8 cellular contexts compared by ENCODE assay signal in the genomic region with DNA sequence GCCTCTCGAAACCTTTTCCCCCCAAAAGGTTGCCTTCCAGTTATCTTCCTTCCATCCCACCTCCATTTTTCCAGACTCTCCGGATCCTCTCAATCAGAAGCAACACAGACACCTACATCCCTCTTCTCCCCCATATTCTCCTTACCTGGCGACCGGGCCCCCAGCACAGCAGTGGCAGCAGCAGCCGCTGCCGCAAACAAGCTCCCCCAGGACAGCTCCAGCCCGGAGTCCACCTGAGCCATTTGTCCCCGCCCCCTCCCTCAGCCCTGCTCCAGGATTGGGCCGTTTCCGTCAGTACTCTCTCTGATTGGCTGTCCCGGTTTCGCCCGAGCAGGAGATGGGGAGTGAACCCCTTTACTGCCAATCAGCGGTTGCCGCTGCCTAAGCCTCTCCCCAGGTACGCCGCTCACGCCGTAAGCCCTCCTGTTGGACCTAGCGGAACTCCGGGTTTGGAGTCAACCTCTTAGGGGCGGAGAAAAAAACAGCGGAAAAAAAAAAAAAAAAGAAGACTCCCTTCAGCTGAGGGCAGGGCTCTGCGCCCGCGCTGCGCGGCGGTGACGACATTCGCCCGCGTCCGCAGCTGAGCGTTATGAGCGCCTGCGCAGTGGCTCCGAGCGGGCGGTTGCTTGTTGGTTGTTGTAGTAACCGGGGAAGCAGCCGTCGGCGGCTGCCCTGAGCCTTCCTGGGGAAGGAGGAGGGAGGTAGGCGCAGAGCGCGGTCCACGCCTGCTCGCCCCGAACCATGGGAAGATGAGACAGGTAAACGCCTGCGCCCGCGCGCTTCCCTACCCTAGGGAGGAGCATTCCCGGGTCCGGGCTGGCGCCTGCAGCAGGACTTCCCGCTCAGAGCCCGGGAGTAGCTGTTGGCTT. TPM values are rescaled to one million over a fixed set of nuclear protein-coding genes. Genes with fewer than 3 reads are reported as not detected.
A peak's percentile ranks its signal among the peaks of the same experiment; 100 is the strongest.
DNase-seq lines count a peak whose midpoint lies in the region; TF ChIP-seq lines count a peak whose summit lies in the region.

A gene with protein sequence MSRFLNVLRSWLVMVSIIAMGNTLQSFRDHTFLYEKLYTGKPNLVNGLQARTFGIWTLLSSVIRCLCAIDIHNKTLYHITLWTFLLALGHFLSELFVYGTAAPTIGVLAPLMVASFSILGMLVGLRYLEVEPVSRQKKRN (minus strand): TSS at position 247 of the 869 bp plus-strand sequence. CDS start 3,374 bp downstream, outside the sequence.
A gene with protein sequence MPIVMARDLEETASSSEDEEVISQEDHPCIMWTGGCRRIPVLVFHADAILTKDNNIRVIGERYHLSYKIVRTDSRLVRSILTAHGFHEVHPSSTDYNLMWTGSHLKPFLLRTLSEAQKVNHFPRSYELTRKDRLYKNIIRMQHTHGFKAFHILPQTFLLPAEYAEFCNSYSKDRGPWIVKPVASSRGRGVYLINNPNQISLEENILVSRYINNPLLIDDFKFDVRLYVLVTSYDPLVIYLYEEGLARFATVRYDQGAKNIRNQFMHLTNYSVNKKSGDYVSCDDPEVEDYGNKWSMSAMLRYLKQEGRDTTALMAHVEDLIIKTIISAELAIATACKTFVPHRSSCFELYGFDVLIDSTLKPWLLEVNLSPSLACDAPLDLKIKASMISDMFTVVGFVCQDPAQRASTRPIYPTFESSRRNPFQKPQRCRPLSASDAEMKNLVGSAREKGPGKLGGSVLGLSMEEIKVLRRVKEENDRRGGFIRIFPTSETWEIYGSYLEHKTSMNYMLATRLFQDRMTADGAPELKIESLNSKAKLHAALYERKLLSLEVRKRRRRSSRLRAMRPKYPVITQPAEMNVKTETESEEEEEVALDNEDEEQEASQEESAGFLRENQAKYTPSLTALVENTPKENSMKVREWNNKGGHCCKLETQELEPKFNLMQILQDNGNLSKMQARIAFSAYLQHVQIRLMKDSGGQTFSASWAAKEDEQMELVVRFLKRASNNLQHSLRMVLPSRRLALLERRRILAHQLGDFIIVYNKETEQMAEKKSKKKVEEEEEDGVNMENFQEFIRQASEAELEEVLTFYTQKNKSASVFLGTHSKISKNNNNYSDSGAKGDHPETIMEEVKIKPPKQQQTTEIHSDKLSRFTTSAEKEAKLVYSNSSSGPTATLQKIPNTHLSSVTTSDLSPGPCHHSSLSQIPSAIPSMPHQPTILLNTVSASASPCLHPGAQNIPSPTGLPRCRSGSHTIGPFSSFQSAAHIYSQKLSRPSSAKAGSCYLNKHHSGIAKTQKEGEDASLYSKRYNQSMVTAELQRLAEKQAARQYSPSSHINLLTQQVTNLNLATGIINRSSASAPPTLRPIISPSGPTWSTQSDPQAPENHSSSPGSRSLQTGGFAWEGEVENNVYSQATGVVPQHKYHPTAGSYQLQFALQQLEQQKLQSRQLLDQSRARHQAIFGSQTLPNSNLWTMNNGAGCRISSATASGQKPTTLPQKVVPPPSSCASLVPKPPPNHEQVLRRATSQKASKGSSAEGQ (N-terminal part only) (plus strand): TSS at position 617 of the 869 bp plus-strand sequence. CDS start 1,904 bp downstream, outside the sequence.

- no peak for TF ChIP-seq CTCF in GM20000 (IDR thresholded peaks at IDR 0.05; ENCODE audit: extremely low read depth, missing control alignments)

- H3K27me3 ChIP-seq in effector memory CD4-positive, alpha-beta T cell (replicated peaks; ENCODE audit: control insufficient read depth, insufficient read depth, low read length, poor library complexity, severe bottlenecking): no peaks in the 10 kb centered on the region

- peak within 1 kb of the TSS; percentile 91 for H3K27ac ChIP-seq in effector memory CD4-positive, alpha-beta T cell (ENCODE audit: insufficient read depth, low read length, poor library complexity, severe bottlenecking)

- H3K4me3 ChIP-seq in effector memory CD4-positive, alpha-beta T cell (ENCODE audit: insufficient read depth, low read depth, low read length, poor library complexity, severe bottlenecking): peak within 1 kb of the TSS; percentile 89

- H3K9me3 ChIP-seq in effector memory CD4-positive, alpha-beta T cell (ENCODE audit: control insufficient read depth, low read length): no peaks in the 10 kb centered on the region

- CTCF ChIA-PET in activated CD8-positive, alpha-beta memory T cell treated with anti-CD3 and anti-CD28 coated beads for 36 hours (lab: Charles Lee): interaction anchor here (0.6 to 1.6 kb wide), 7 partner anchors 9 to 716 kb away, joined by 3 to 5 read pairs (median 4); no protein-coding TSS in a partner anchor

- H3K4me1 ChIP-seq in effector memory CD4-positive, alpha-beta T cell (ENCODE audit: control insufficient read depth, insufficient read depth, low read length, poor library complexity, severe bottlenecking): peaks cover 8% of the 10 kb centered on the region

- POLR2A ChIA-PET in activated CD8-positive, alpha-beta memory T cell treated with anti-CD3 and anti-CD28 coated beads for 36 hours (lab: Charles Lee): interaction anchor here (0.6 to 1.4 kb wide), 4 partner anchors 12 to 140 kb away, joined by 3 to 5 read pairs (median 4); no protein-coding TSS in a partner anchor

- peaks cover 3% of the 10 kb centered on the region for H3K36me3 ChIP-seq in effector memory CD4-positive, alpha-beta T cell (ENCODE audit: control insufficient read depth, insufficient read depth, low read length)

- DNase-seq in CMK (ENCODE audit: low read depth) (peak; percentile 70), GM20000 (ENCODE audit: low spot score) (peak; percentile 94), HT-29 (ENCODE audit: low spot score) (peak; percentile 94), NOMO-1 (lab: John Stamatoyannopoulos, UW; ENCODE audit: unreplicated experiment in 2 of 2) (peak; percentile 97 to 99), lung microvascular endothelial cell (ENCODE audit: low read depth in 2 of 2) (peak; percentile 98 to 99)
- peak; percentile 95 to 96 (median 96) for DNase-seq in effector memory CD4-positive, alpha-beta T cell
- peak; percentile 90 to 96 (median 95) for DNase-seq in stimulated activated CD4-positive, alpha-beta T cell treated with anti-CD3 and anti-CD28 coated beads, TNF-alpha, amount 100 ng/mL, for 48 hours (ENCODE audit: low read depth in 3 of 3)

RNA-seq across cellular contexts. Expression of the first gene that starts in this region (rescaled TPM):
- total RNA-seq in HT-29 (2014; rRNA removed; shearing (Covaris generic)): 9.5 and 10.4 TPM in 2 replicates
- 10 to 100 TPM; 18.0 to 18.7 TPM for total RNA-seq in activated CD8-positive, alpha-beta memory T cell treated with anti-CD3 and anti-CD28 coated beads for 36 hours
- total RNA-seq in lung microvascular endothelial cell: 5.0 TPM in 2 replicates

RNA-seq across cellular contexts. Expression of the second gene that starts in this region (rescaled TPM):
- 14.6 and 20.5 TPM in 2 replicates for total RNA-seq in HT-29 (2014; rRNA removed; shearing (Covaris generic))
- 10 to 100 TPM; 32.2 to 39.2 TPM for total RNA-seq in activated CD8-positive, alpha-beta memory T cell treated with anti-CD3 and anti-CD28 coated beads for 36 hours
- total RNA-seq in lung microvascular endothelial cell: 20.0 and 20.4 TPM in 2 replicates

Comparison
In these comparisons a context has a peak if more than half of its experiments do, and no peak if none do; other contexts are left out.
1. Peak in every context shown above with its lines: DNase-seq, H3K4me3 ChIP-seq and H3K27ac ChIP-seq.